In genomic region chr9:20941177-20941690, GRCh38 we compare ENCODE assay signal across 8 cellular contexts.
DNase-seq lines count a peak whose midpoint lies in the region; ATAC-seq, FAIRE-seq and TF ChIP-seq lines count a peak whose summit lies in the region.

No MANE protein-coding gene starts in this region.

- no peak for TF ChIP-seq POLR2A in right lobe of liver (IDR thresholded peaks at IDR 0.05)

- FAIRE-seq in GM19239 (lab: Jason Lieb, UNC) (peak; percentile 92), colon (lab: Jason Lieb, UNC) (peak; percentile 41)

- WGBS in right lobe of liver (ENCODE audit: insufficient coverage, low coverage, low lambda C conversion rate, missing lambda C conversion rate), result 4% methylated on average over 7 of the region's 7 CpGs

- DNase-seq in GM19239 (ENCODE audit: insufficient read length, low spot score), result peak; percentile 30
- DNase-seq in NCI-H2196 (lab: John Stamatoyannopoulos, UW; ENCODE audit: unreplicated experiment), result peak; percentile 86
- peak; percentile 13 for DNase-seq in activated CD4-positive, alpha-beta T cell treated with anti-CD3 and anti-CD28 coated beads for 1 hour
- peak in 2 of 3 donors; percentile 40 to 53 for DNase-seq in right lobe of liver
- DNase-seq in stimulated activated CD8-positive, alpha-beta memory T cell treated with anti-CD3 and anti-CD28 coated beads, Interleukin-12 subunit alpha, Interleukin-12 subunit beta, amount 100 ng/mL, for 4 hours (ENCODE audit: low read depth), result peak; percentile 0

- intact Hi-C loops in right lobe of liver (cut with DNase I), result loop anchor here in 1 of 2 donors (5.0 to 10.0 kb wide), 3 partner anchors 316 to 1016 kb away; partner anchors contain the start of gene MLLT3

- H3K27ac ChIP-seq in C4-2B (no peak overlapping the region), right lobe of liver (no peak overlapping the region)

- peak; percentile 97 for ATAC-seq in HG03196 (IDR thresholded peaks at IDR 0.05; ENCODE audit: unreplicated experiment)
- ATAC-seq in right lobe of liver, result peak; percentile 99 to 100 (median 100)

- H3K9me3 ChIP-seq in right lobe of liver, result no peaks in the 10 kb centered on the region

- peak; percentile 89 for TF ChIP-seq CTCF in C4-2B (conservative IDR thresholded peaks at IDR 0.05)
- TF ChIP-seq CTCF in right lobe of liver (IDR thresholded peaks at IDR 0.05), result peak; percentile 81 to 90 (median 88)

- H3K4me3 ChIP-seq in right lobe of liver, result no peak overlapping the region

- H3K27me3 ChIP-seq in right lobe of liver, result no peaks in the 10 kb centered on the region

- H3K36me3 ChIP-seq in right lobe of liver, result no peaks in the 10 kb centered on the region

- H3K4me1 ChIP-seq in right lobe of liver, result no peaks in the 10 kb centered on the region

Comparison
In these comparisons a context has a peak if more than half of its experiments do, and no peak if none do; other contexts are left out.
1. DNase-seq: peak in every context shown above with its lines; median percentile 86 in NCI-H2196; 46 in right lobe of liver; 30 in GM19239; 13 in activated CD4-positive, alpha-beta T cell treated with anti-CD3 and anti-CD28 coated beads for 1 hour; 0 in stimulated activated CD8-positive, alpha-beta memory T cell treated with anti-CD3 and anti-CD28 coated beads, Interleukin-12 subunit alpha, Interleukin-12 subunit beta, amount 100 ng/mL, for 4 hours.